1 cellular context compared by ENCODE assay signal in genomic region chr7:5375925-5376324, GRCh38.
TF ChIP-seq lines count a peak whose summit lies in the region.

No MANE protein-coding gene starts in this region.

TF ChIP-seq in H1, 55 proteins besides CTCF, POLR2A, EP300 and RAD21:
- no peak for TF ChIP-seq KDM5A (IDR thresholded peaks at IDR 0.05; ENCODE audit: low read length)
- TF ChIP-seq TBP (IDR thresholded peaks at IDR 0.05; ENCODE audit: low read depth, low read length) = no peak
- no peak for TF ChIP-seq POLR2AphosphoS5 (IDR thresholded peaks at IDR 0.05; ENCODE audit: low read depth, low read length)
- no peak for TF ChIP-seq NANOG (IDR thresholded peaks at IDR 0.05; ENCODE audit: insufficient read depth, low read depth, low read length, poor library complexity, severe bottlenecking)
- TF ChIP-seq FOSL1 (IDR thresholded peaks at IDR 0.05; ENCODE audit: insufficient read depth, low read depth, low read length) = no peak
- TF ChIP-seq JUN (IDR thresholded peaks at IDR 0.05; ENCODE audit: low read depth, low read length) = no peak
- no peak for TF ChIP-seq PHF8 (conservative IDR thresholded peaks at IDR 0.05; ENCODE audit: low read depth, low read length)
- TF ChIP-seq CBX8 (IDR thresholded peaks at IDR 0.05; ENCODE audit: borderline replicate concordance, low read depth, low read length) = no peak
- no peak for TF ChIP-seq YY1 (IDR thresholded peaks at IDR 0.05; ENCODE audit: low read depth, low read length)
- TF ChIP-seq SP1 (IDR thresholded peaks at IDR 0.05; ENCODE audit: low read depth, low read length) = no peak
- TF ChIP-seq KDM4A (IDR thresholded peaks at IDR 0.05; ENCODE audit: low read depth, low read length, severe bottlenecking) = no peak
- no peak for TF ChIP-seq MAFK (IDR thresholded peaks at IDR 0.05; ENCODE audit: low read depth, low read length)
- no peak for TF ChIP-seq KDM1A (IDR thresholded peaks at IDR 0.05; ENCODE audit: borderline replicate concordance, low read length)
- no peak for TF ChIP-seq SIN3A (conservative IDR thresholded peaks at IDR 0.05 in 1 of 2, IDR thresholded peaks at IDR 0.05 in 1 of 2; ENCODE audit: low read depth in 1 of 2, low read length in 2 of 2)
- TF ChIP-seq TCF12 (IDR thresholded peaks at IDR 0.05; ENCODE audit: low read depth, low read length) = no peak
- TF ChIP-seq ATF2 (IDR thresholded peaks at IDR 0.05; ENCODE audit: low read length) = no peak
- no peak for TF ChIP-seq GABPA (IDR thresholded peaks at IDR 0.05; ENCODE audit: borderline replicate concordance, insufficient read depth, low read length)
